In the genomic region with DNA sequence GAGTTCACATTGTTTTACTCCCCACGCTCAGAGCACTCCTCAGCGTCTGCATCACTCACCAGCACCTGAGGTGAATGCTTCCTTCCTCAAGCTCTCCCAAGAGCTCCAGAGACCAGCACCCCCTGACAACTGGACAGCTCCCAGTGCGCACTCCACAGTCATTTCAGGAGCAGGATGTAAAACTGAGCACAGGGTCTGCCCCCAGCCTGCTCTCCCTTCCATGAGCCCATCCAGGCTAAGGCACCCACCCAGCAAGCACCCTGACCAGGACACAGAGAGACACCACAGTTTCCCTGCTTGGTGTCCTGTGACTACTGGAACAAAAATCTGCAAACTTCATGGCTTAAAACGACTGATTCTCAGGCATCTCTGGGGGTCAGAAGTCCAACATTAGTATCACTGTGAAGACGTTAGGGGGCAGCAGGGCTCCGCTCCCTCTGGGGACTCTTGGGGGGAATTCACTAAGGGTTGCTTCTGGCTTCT, we compare ENCODE assay signal across 1 cellular context.
TF ChIP-seq lines count a peak whose summit lies in the region.

No MANE protein-coding gene starts in this region.

TF ChIP-seq in endothelial cell of umbilical vein, 7 proteins besides CTCF, POLR2A, EP300 and RAD21:
- TF ChIP-seq FOS (IDR thresholded peaks at IDR 0.05; ENCODE audit: borderline replicate concordance, insufficient read depth, low read length) (no peak), JUN (IDR thresholded peaks at IDR 0.05; ENCODE audit: borderline replicate concordance, insufficient read depth, insufficient read length, low read depth) (no peak), GATA2 (IDR thresholded peaks at IDR 0.05; ENCODE audit: insufficient read depth, insufficient read length, low read depth, low read length) (no peak), EZH2 (IDR thresholded peaks at IDR 0.05; ENCODE audit: borderline replicate concordance, low read depth, low read length, severe bottlenecking) (no peak), MYC (IDR thresholded peaks at IDR 0.05; ENCODE audit: low read depth, low read length) (no peak)
- TF ChIP-seq, protein P1, sequence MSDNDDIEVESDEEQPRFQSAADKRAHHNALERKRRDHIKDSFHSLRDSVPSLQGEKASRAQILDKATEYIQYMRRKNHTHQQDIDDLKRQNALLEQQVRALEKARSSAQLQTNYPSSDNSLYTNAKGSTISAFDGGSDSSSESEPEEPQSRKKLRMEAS (IDR thresholded peaks at IDR 0.05; ENCODE audit: insufficient read depth, insufficient read length) = no peak
